ENCODE assay signal across 8 cellular contexts in genomic region chr18:3452750-3453539, GRCh38.
DNase-seq lines count a peak whose midpoint lies in the region; ATAC-seq lines count a peak whose summit lies in the region.

No MANE protein-coding gene starts in this region.

- H3K27ac ChIP-seq in angular gyrus (ENCODE audit: low read depth, low read length), result peak overlapping the region; percentile 87
- peak overlapping the region; percentile 92 for H3K27ac ChIP-seq in layer of hippocampus (ENCODE audit: low read depth, low read length)
- peak overlapping the region; percentile 94 for H3K27ac ChIP-seq in substantia nigra (ENCODE audit: low read depth, low read length, poor library complexity, severe bottlenecking)

- H3K4me1 Mint-ChIP-seq in T-helper 1 cell treated with Interleukin-12 subunit alpha and Interleukin-12 subunit beta and Interleukin-4 antibody, amounts not matched to agents 30 μg/mL and 1 μg/mL, for 36 hours (ENCODE audit: low read depth), result peaks cover 35% of the 10 kb centered on the region

- peak overlapping the region; percentile 91 for H3K27ac Mint-ChIP-seq in T-helper 1 cell treated with Interleukin-12 subunit alpha and Interleukin-12 subunit beta and Interleukin-4 antibody, amounts not matched to agents 30 μg/mL and 1 μg/mL, for 36 hours

- no peak for DNase-seq in T-helper 1 cell
- DNase-seq in substantia nigra (lab: John Stamatoyannopoulos, UW), result no peak
- no peak for DNase-seq in cerebellar nuclear complex (lab: John Stamatoyannopoulos, UW)
- no peak for DNase-seq in hepatic stellate cell (ENCODE audit: low spot score)

- H3K27me3 ChIP-seq in layer of hippocampus (ENCODE audit: control insufficient read depth, insufficient read depth, low read length), result no peaks in the 10 kb centered on the region

- H3K27me3 Mint-ChIP-seq in T-helper 1 cell treated with Interleukin-12 subunit alpha and Interleukin-12 subunit beta and Interleukin-4 antibody, amounts not matched to agents 30 μg/mL and 1 μg/mL, for 36 hours (ENCODE audit: low read depth), result no peaks in the 10 kb centered on the region

- H3K9me3 Mint-ChIP-seq in T-helper 1 cell treated with Interleukin-12 subunit alpha and Interleukin-12 subunit beta and Interleukin-4 antibody, amounts not matched to agents 30 μg/mL and 1 μg/mL, for 36 hours, result no peaks in the 10 kb centered on the region

- no peak for ATAC-seq in HG03196 (IDR thresholded peaks at IDR 0.05; ENCODE audit: unreplicated experiment)

- H3K4me3 Mint-ChIP-seq in T-helper 1 cell treated with Interleukin-12 subunit alpha and Interleukin-12 subunit beta and Interleukin-4 antibody, amounts not matched to agents 30 μg/mL and 1 μg/mL, for 36 hours, result peak overlapping the region; percentile 90

- peaks cover 16% of the 10 kb centered on the region for H3K36me3 Mint-ChIP-seq in T-helper 1 cell treated with Interleukin-12 subunit alpha and Interleukin-12 subunit beta and Interleukin-4 antibody, amounts not matched to agents 30 μg/mL and 1 μg/mL, for 36 hours (ENCODE audit: low read depth)
